In genomic region chr13:98996046-98996445, GRCh38 we compare ENCODE assay signal across 27 cellular contexts. TPM values are rescaled to one million over a fixed set of nuclear protein-coding genes. Genes with fewer than 3 reads are reported as not detected.
DNase-seq lines count a peak whose midpoint lies in the region; ATAC-seq and TF ChIP-seq lines count a peak whose summit lies in the region.
"Had no signal": no experiment of that assay in that cellular context is flagged by ENCODE, and none has a peak within 500 bp of the region (broad histone marks: within the 10 kb centered on the region; RNA-seq: fewer than 3 reads in every experiment).

No MANE protein-coding gene starts in this region.

- no peaks in the 10 kb centered on the region for H3K9me3 Mint-ChIP-seq in activated naive CD4-positive, alpha-beta T cell treated with anti-CD3 and anti-CD28 coated beads, Interleukin-2, amount 10 ng/mL, durations not matched to agents 7 days and 5 days
- no peaks in the 10 kb centered on the region for H3K9me3 Mint-ChIP-seq in activated naive CD4-positive, alpha-beta T cell treated with anti-CD3 and anti-CD28 coated beads, Interleukin-2, amount 50 U/mL, for 72 hours
- no peaks in the 10 kb centered on the region for H3K9me3 Mint-ChIP-seq in CD8-positive, alpha-beta T cell
- H3K9me3 Mint-ChIP-seq in naive thymus-derived CD4-positive, alpha-beta T cell: peaks cover 0 to 3% (median 0%) of the 10 kb centered on the region in 11 donors
- H3K9me3 Mint-ChIP-seq in mesothelial cell of epicardium: no peaks in the 10 kb centered on the region

- no peak for TF ChIP-seq CTCF in CD8-positive, alpha-beta T cell (IDR thresholded peaks at IDR 0.05)
- no peak for TF ChIP-seq CTCF in mesothelial cell of epicardium (IDR thresholded peaks at IDR 0.05; ENCODE audit: unreplicated experiment)

- POLR2A ChIA-PET in CD8-positive, alpha-beta T cell (lab: Charles Lee): interaction anchor here (0.5 to 2.3 kb wide), 3 partner anchors 18 to 69 kb away, joined by 3 to 7 read pairs (median 3); no protein-coding TSS in a partner anchor
- POLR2A ChIA-PET in naive thymus-derived CD4-positive, alpha-beta T cell (lab: Charles Lee): interaction anchor here (0.6 to 6.5 kb wide), 7 partner anchors 12 to 443 kb away, joined by 3 to 47 read pairs (median 3); partner anchors contain the start of gene UBAC2

- peak overlapping the region; percentile 95 for H3K27ac Mint-ChIP-seq in activated naive CD4-positive, alpha-beta T cell treated with anti-CD3 and anti-CD28 coated beads, Interleukin-2, amount 10 ng/mL, durations not matched to agents 7 days and 5 days
- H3K27ac Mint-ChIP-seq in activated naive CD4-positive, alpha-beta T cell treated with anti-CD3 and anti-CD28 coated beads, Interleukin-2, amount 50 U/mL, for 72 hours: no peak overlapping the region
- H3K27ac Mint-ChIP-seq in CD8-positive, alpha-beta T cell: peak overlapping the region; percentile 91
- H3K27ac Mint-ChIP-seq in naive thymus-derived CD4-positive, alpha-beta T cell: peak overlapping the region; percentile 36 to 99 (median 96)
- H3K27ac Mint-ChIP-seq in mesothelial cell of epicardium: no peak overlapping the region

- no peaks in the 10 kb centered on the region for H3K27me3 ChIP-seq in CD8-positive, alpha-beta T cell (ENCODE audit: insufficient read depth, low read length)
- no peaks in the 10 kb centered on the region for H3K27me3 ChIP-seq in SJCRH30
- H3K27me3 ChIP-seq in naive thymus-derived CD4-positive, alpha-beta T cell (ENCODE audit: control insufficient read depth in 2 of 2, insufficient read depth in 2 of 2, low read length in 2 of 2): no peaks in the 10 kb centered on the region

- CTCF ChIA-PET in activated naive CD4-positive, alpha-beta T cell treated with anti-CD3 and anti-CD28 coated beads, Interleukin-2, amount 10 ng/mL, durations not matched to agents 7 days and 5 days (lab: Charles Lee): interaction anchor here (0.6 to 1.2 kb wide), 2 partner anchors 33 to 127 kb away, joined by 3 read pairs; no protein-coding TSS in a partner anchor
- CTCF ChIA-PET in CD8-positive, alpha-beta T cell (lab: Charles Lee): no interaction called here
- CTCF ChIA-PET in naive thymus-derived CD4-positive, alpha-beta T cell (lab: Charles Lee): no interaction called here

- H3K27ac ChIP-seq in CD8-positive, alpha-beta T cell (ENCODE audit: low read depth, low read length): peak overlapping the region; percentile 12
- H3K27ac ChIP-seq in SJCRH30: peak overlapping the region; percentile 91; the same call in 1 of the 2 replicates
- peak overlapping the region; percentile 90 for H3K27ac ChIP-seq in naive thymus-derived CD4-positive, alpha-beta T cell (ENCODE audit: low read depth, low read length)
- H3K27ac ChIP-seq: BLaER1 treated with 17β-estradiol and CSF1 and Interleukin-3, amounts not matched to agents 10 nM and 100 nM; SK-N-MC had no signal

- ATAC-seq in activated naive CD4-positive, alpha-beta T cell treated with anti-CD3 and anti-CD28 coated beads, Interleukin-2, amount 50 U/mL, for 72 hours: no peak
- no peak for ATAC-seq in CD8-positive, alpha-beta T cell
- ATAC-seq in naive thymus-derived CD4-positive, alpha-beta T cell: no peak
- ATAC-seq in GM19023 (IDR thresholded peaks at IDR 0.05; ENCODE audit: unreplicated experiment) (no peak), GM19035 (IDR thresholded peaks at IDR 0.05; ENCODE audit: unreplicated experiment) (no peak)
- ATAC-seq: GM12878, K562 had no signal

- no peaks in the 10 kb centered on the region for H3K27me3 Mint-ChIP-seq in activated naive CD4-positive, alpha-beta T cell treated with anti-CD3 and anti-CD28 coated beads, Interleukin-2, amount 10 ng/mL, durations not matched to agents 7 days and 5 days
- no peaks in the 10 kb centered on the region for H3K27me3 Mint-ChIP-seq in CD8-positive, alpha-beta T cell (ENCODE audit: low read depth)
- H3K27me3 Mint-ChIP-seq in naive thymus-derived CD4-positive, alpha-beta T cell: no peaks in the 10 kb centered on the region
- H3K27me3 Mint-ChIP-seq in mesothelial cell of epicardium (ENCODE audit: low read depth): no peaks in the 10 kb centered on the region

- H3K36me3 Mint-ChIP-seq in activated naive CD4-positive, alpha-beta T cell treated with anti-CD3 and anti-CD28 coated beads, Interleukin-2, amount 10 ng/mL, durations not matched to agents 7 days and 5 days: peaks cover 31% of the 10 kb centered on the region
- peaks cover 0 to 10% of the 10 kb centered on the region in 2 donors for H3K36me3 Mint-ChIP-seq in activated naive CD4-positive, alpha-beta T cell treated with anti-CD3 and anti-CD28 coated beads, Interleukin-2, amount 50 U/mL, for 72 hours
- H3K36me3 Mint-ChIP-seq in CD8-positive, alpha-beta T cell: no peaks in the 10 kb centered on the region
- peaks cover 0 to 16% (median 8%) of the 10 kb centered on the region in 5 donors for H3K36me3 Mint-ChIP-seq in naive thymus-derived CD4-positive, alpha-beta T cell
- no peaks in the 10 kb centered on the region for H3K36me3 Mint-ChIP-seq in mesothelial cell of epicardium

- no peaks in the 10 kb centered on the region for H3K9me3 ChIP-seq in CD8-positive, alpha-beta T cell (ENCODE audit: low read length)
- H3K9me3 ChIP-seq in SJCRH30 (replicated peaks): no peaks in the 10 kb centered on the region
- H3K9me3 ChIP-seq in naive thymus-derived CD4-positive, alpha-beta T cell (ENCODE audit: control insufficient read depth in 2 of 3, low read length in 3 of 3): no peaks in the 10 kb centered on the region

- DNase-seq in activated naive CD4-positive, alpha-beta T cell treated with anti-CD3 and anti-CD28 coated beads, Interleukin-2, amount 10 ng/mL, durations not matched to agents 7 days and 5 days: no peak
- no peak for DNase-seq in activated naive CD4-positive, alpha-beta T cell treated with anti-CD3 and anti-CD28 coated beads, Interleukin-2, amount 50 U/mL, for 72 hours (ENCODE audit: low spot score in 2 of 2)
- no peak for DNase-seq in CD8-positive, alpha-beta T cell
- DNase-seq in SJCRH30 (no peak), mesothelial cell of epicardium (ENCODE audit: low spot score in 2 of 2, unreplicated experiment in 2 of 2) (no peak)
- no peak for DNase-seq in naive thymus-derived CD4-positive, alpha-beta T cell
- DNase-seq: DMS153, EL, GDM1, GOT3, HCEC 1CT, MV-4-11, NCI-H1105, NCI-H1436 treated with DMSO at 0.1 percent for 48 hours, NCI-H2029, NCI-H446 treated with DMSO at 0.1 percent for 48 hours, NCI-H526, NCI-H82, Right ventricle myocardium superior, RPMI8226, SW 1271 had no signal

- peaks cover 65% of the 10 kb centered on the region for H3K4me1 ChIP-seq in CD8-positive, alpha-beta T cell (ENCODE audit: insufficient read depth, low read length)
- H3K4me1 ChIP-seq in SJCRH30: peaks cover 41% of the 10 kb centered on the region
- H3K4me1 ChIP-seq in naive thymus-derived CD4-positive, alpha-beta T cell (ENCODE audit: control insufficient read depth in 2 of 2, insufficient read depth in 2 of 2, low read length in 2 of 2): peaks cover 29 to 76% of the 10 kb centered on the region in 2 donors

- H3K36me3 ChIP-seq in CD8-positive, alpha-beta T cell (ENCODE audit: insufficient read depth, low read length): no peaks in the 10 kb centered on the region
- no peaks in the 10 kb centered on the region for H3K36me3 ChIP-seq in SJCRH30
- no peaks in the 10 kb centered on the region for H3K36me3 ChIP-seq in naive thymus-derived CD4-positive, alpha-beta T cell (ENCODE audit: control insufficient read depth in 2 of 3, insufficient read depth in 3 of 3, low read length in 3 of 3)
- H3K36me3 ChIP-seq: BLaER1 treated with 17β-estradiol and CSF1 and Interleukin-3, amounts not matched to agents 10 nM and 100 nM had no signal

- no peak overlapping the region for H3K4me3 ChIP-seq in CD8-positive, alpha-beta T cell (ENCODE audit: low read depth, low read length)
- no peak overlapping the region for H3K4me3 ChIP-seq in SJCRH30
- no peak overlapping the region for H3K4me3 ChIP-seq in naive thymus-derived CD4-positive, alpha-beta T cell (ENCODE audit: low read length)
- H3K4me3 ChIP-seq: BLaER1 treated with 17β-estradiol and CSF1 and Interleukin-3, amounts not matched to agents 10 nM and 100 nM; GM12878; K562; SK-N-MC had no signal

- intact Hi-C loops in CD8-positive, alpha-beta T cell (cut with DNase I, micrococcal nuclease): loop anchor here in 1 of 2 experiments (5.0 kb wide), 3 partner anchors 36 to 91 kb away; no protein-coding TSS in a partner anchor
- intact Hi-C loops in naive thymus-derived CD4-positive, alpha-beta T cell (cut with micrococcal nuclease): loop anchor here in 1 of 2 donors (10.0 kb wide), 1 partner anchor 269 kb away; no protein-coding TSS in a partner anchor

- no peak overlapping the region for H3K4me3 Mint-ChIP-seq in activated naive CD4-positive, alpha-beta T cell treated with anti-CD3 and anti-CD28 coated beads, Interleukin-2, amount 10 ng/mL, durations not matched to agents 7 days and 5 days
- no peak overlapping the region for H3K4me3 Mint-ChIP-seq in CD8-positive, alpha-beta T cell
- H3K4me3 Mint-ChIP-seq in naive thymus-derived CD4-positive, alpha-beta T cell: peak overlapping the region in 7 of 10 donors; percentile 16 to 76 (median 65)
- no peak overlapping the region for H3K4me3 Mint-ChIP-seq in mesothelial cell of epicardium

- peaks cover 81% of the 10 kb centered on the region for H3K4me1 Mint-ChIP-seq in activated naive CD4-positive, alpha-beta T cell treated with anti-CD3 and anti-CD28 coated beads, Interleukin-2, amount 10 ng/mL, durations not matched to agents 7 days and 5 days
- peaks cover 83% of the 10 kb centered on the region for H3K4me1 Mint-ChIP-seq in CD8-positive, alpha-beta T cell (ENCODE audit: low read depth)
- H3K4me1 Mint-ChIP-seq in naive thymus-derived CD4-positive, alpha-beta T cell: peaks cover 53 to 95% (median 90%) of the 10 kb centered on the region in 7 donors
- H3K4me1 Mint-ChIP-seq in mesothelial cell of epicardium: peaks cover 21% of the 10 kb centered on the region

RNA-seq across cellular contexts. Expression of gene DOCK9, which starts 18.2 kb away (rescaled TPM):
- total RNA-seq in activated naive CD4-positive, alpha-beta T cell treated with anti-CD3 and anti-CD28 coated beads, Interleukin-2, amount 50 U/mL, for 72 hours: 10 to 100 TPM; 32.4 to 60.5 TPM
- 10 to 100 TPM; 66.3 to 75.5 TPM for total RNA-seq in CD8-positive, alpha-beta T cell
- total RNA-seq in SJCRH30 (2014; rRNA removed; shearing (Covaris generic)): 53.7 and 60.5 TPM in 2 replicates
- 100 to 1,000 TPM in 4 of 5 experiments, 10 to 100 TPM in 1; 75.1 to 214 (median 128) TPM for total RNA-seq in naive thymus-derived CD4-positive, alpha-beta T cell
- polyA plus RNA-seq in naive thymus-derived CD4-positive, alpha-beta T cell: 10 to 100 TPM; 22.2 to 40.2 TPM
- total RNA-seq in mesothelial cell of epicardium: 21.0 to 26.6 TPM (median 22.8 TPM) in 3 replicates

Comparison
In these comparisons a context has a peak if more than half of its experiments do, and no peak if none do; other contexts are left out.
1. H3K27ac Mint-ChIP-seq: peak in activated naive CD4-positive, alpha-beta T cell treated with anti-CD3 and anti-CD28 coated beads, Interleukin-2, amount 10 ng/mL, durations not matched to agents 7 days and 5 days (single experiment), CD8-positive, alpha-beta T cell (single experiment) and naive thymus-derived CD4-positive, alpha-beta T cell (9 of 9); none in activated naive CD4-positive, alpha-beta T cell treated with anti-CD3 and anti-CD28 coated beads, Interleukin-2, amount 50 U/mL, for 72 hours (0 of 2) and mesothelial cell of epicardium (single experiment).
2. H3K4me3 Mint-ChIP-seq: peak in naive thymus-derived CD4-positive, alpha-beta T cell (7 of 10); none in activated naive CD4-positive, alpha-beta T cell treated with anti-CD3 and anti-CD28 coated beads, Interleukin-2, amount 10 ng/mL, durations not matched to agents 7 days and 5 days (single experiment), CD8-positive, alpha-beta T cell (single experiment) and mesothelial cell of epicardium (single experiment).
3. H3K27ac ChIP-seq: peak in every context shown above with its lines; median percentile 91 in SJCRH30; 90 in naive thymus-derived CD4-positive, alpha-beta T cell; 12 in CD8-positive, alpha-beta T cell.